In the genomic region with DNA sequence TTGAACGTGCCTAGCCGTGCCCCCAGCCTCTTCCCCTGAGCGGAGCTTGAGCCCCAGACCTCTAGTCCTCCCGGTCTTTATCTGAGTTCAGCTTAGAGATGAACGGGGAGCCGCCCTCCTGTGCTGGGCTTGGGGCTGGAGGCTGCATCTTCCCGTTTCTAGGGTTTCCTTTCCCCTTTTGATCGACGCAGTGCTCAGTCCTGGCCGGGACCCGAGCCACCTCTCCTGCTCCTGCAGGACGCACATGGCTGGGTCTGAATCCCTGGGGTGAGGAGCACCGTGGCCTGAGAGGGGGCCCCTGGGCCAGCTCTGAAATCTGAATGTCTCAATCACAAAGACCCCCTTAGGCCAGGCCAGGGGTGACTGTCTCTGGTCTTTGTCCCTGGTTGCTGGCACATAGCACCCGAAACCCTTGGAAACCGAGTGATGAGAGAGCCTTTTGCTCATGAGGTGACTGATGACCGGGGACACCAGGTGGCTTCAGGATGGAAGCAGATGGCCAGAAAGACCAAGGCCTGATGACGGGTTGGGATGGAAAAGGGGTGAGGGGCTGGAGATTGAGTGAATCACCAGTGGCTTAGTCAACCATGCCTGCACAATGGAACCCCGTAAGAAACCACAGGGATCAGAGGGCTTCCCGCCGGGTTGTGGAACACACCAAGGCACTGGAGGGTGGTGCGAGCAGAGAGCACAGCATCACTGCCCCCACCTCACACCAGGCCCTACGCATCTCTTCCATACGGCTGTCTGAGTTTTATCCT, we compare ENCODE assay signal across 1 cellular context.
TF ChIP-seq lines count a peak whose summit lies in the region.

No MANE protein-coding gene starts in this region.

TF ChIP-seq in HepG2, 621 proteins besides CTCF, POLR2A, EP300 and RAD21 (continued from another document and continues in another):
- TF ChIP-seq ZSCAN21 (CRISPR knock-in tag; IDR thresholded peaks at IDR 0.05; ENCODE audit: borderline replicate concordance) (no peak), MEIS1 (CRISPR knock-in tag; IDR thresholded peaks at IDR 0.05; ENCODE audit: borderline replicate concordance) (peak; percentile 80; the same call in 1 of the 2 replicates), SMC3 (IDR thresholded peaks at IDR 0.05; ENCODE audit: low read length) (no peak), ZBTB4 (CRISPR knock-in tag; IDR thresholded peaks at IDR 0.05; ENCODE audit: borderline replicate concordance) (no peak), ZNF780A (CRISPR knock-in tag; IDR thresholded peaks at IDR 0.05) (no peak), ZNF180 (CRISPR knock-in tag; IDR thresholded peaks at IDR 0.05; ENCODE audit: borderline replicate concordance, low read depth) (no peak), SMYD3 (CRISPR knock-in tag; IDR thresholded peaks at IDR 0.05) (no peak), PPARG (CRISPR knock-in tag; conservative IDR thresholded peaks at IDR 0.05) (no peak), FOSL2 (CRISPR knock-in tag; IDR thresholded peaks at IDR 0.05) (0 out of 2 replicates have a peak, but pooled peaks have one; percentile 3), NONO (IDR thresholded peaks at IDR 0.05) (no peak), NONO (CRISPR knock-in tag; conservative IDR thresholded peaks at IDR 0.05) (no peak), IRF2 (CRISPR knock-in tag; IDR thresholded peaks at IDR 0.05) (0 out of 2 replicates have a peak, but pooled peaks have one; percentile 5), ZNF160 (CRISPR knock-in tag; IDR thresholded peaks at IDR 0.05) (no peak), HIVEP1 (CRISPR knock-in tag; IDR thresholded peaks at IDR 0.05) (peak; percentile 94), TBP (CRISPR knock-in tag; IDR thresholded peaks at IDR 0.05) (no peak), ZNF101 (CRISPR knock-in tag; IDR thresholded peaks at IDR 0.05; ENCODE audit: borderline replicate concordance, low read depth) (no peak), SSRP1 (CRISPR knock-in tag; IDR thresholded peaks at IDR 0.05) (no peak), JUN (CRISPR knock-in tag; IDR thresholded peaks at IDR 0.05) (no peak), ZNF709 (CRISPR knock-in tag; IDR thresholded peaks at IDR 0.05) (no peak), ZNF557 (CRISPR knock-in tag; IDR thresholded peaks at IDR 0.05) (no peak), EHMT2 (IDR thresholded peaks at IDR 0.05; ENCODE audit: borderline replicate concordance, low read depth, low read length) (no peak), ZFAT (CRISPR knock-in tag; conservative IDR thresholded peaks at IDR 0.05) (no peak), NBN (conservative IDR thresholded peaks at IDR 0.05) (no peak), CCDC6 (CRISPR knock-in tag; IDR thresholded peaks at IDR 0.05) (no peak), HES4 (CRISPR knock-in tag; IDR thresholded peaks at IDR 0.05; ENCODE audit: borderline replicate concordance) (no peak), ZNF225 (CRISPR knock-in tag; IDR thresholded peaks at IDR 0.05) (no peak), SETDB1 (CRISPR knock-in tag; IDR thresholded peaks at IDR 0.05; ENCODE audit: borderline replicate concordance) (0 out of 2 replicates have a peak, but pooled peaks have one; percentile 41), ZNF343 (CRISPR knock-in tag; IDR thresholded peaks at IDR 0.05) (no peak; the same call in 1 of the 2 replicates), ZNF678 (CRISPR knock-in tag; IDR thresholded peaks at IDR 0.05) (no peak), ZBTB1 (CRISPR knock-in tag; IDR thresholded peaks at IDR 0.05; ENCODE audit: borderline replicate concordance) (no peak), FOXO1 (CRISPR knock-in tag; IDR thresholded peaks at IDR 0.05) (no peak), ZNF773 (CRISPR knock-in tag; IDR thresholded peaks at IDR 0.05; ENCODE audit: borderline replicate concordance) (no peak), ZNF263 (CRISPR knock-in tag; IDR thresholded peaks at IDR 0.05) (peak; percentile 71), STAG1 (CRISPR knock-in tag; IDR thresholded peaks at IDR 0.05) (no peak), ZNF33A (CRISPR knock-in tag; IDR thresholded peaks at IDR 0.05; ENCODE audit: borderline replicate concordance) (no peak), HNRNPH1 (optimal IDR thresholded peaks at IDR 0.05; ENCODE audit: low read depth, low read length) (no peak), ZNF607 (CRISPR knock-in tag; IDR thresholded peaks at IDR 0.05; ENCODE audit: borderline replicate concordance) (peak; percentile 90), SRY (CRISPR knock-in tag; IDR thresholded peaks at IDR 0.05) (no peak; the same call in 1 of the 2 replicates), ZNF207 (IDR thresholded peaks at IDR 0.05; ENCODE audit: borderline replicate concordance) (no peak), ZNF12 (CRISPR knock-in tag; IDR thresholded peaks at IDR 0.05) (no peak), IKZF5 (CRISPR knock-in tag; IDR thresholded peaks at IDR 0.05) (no peak), HOXD1 (CRISPR knock-in tag; IDR thresholded peaks at IDR 0.05) (no peak), REL (CRISPR knock-in tag; conservative IDR thresholded peaks at IDR 0.05) (no peak), SOX13 (IDR thresholded peaks at IDR 0.05) (no peak), SOX13 (CRISPR knock-in tag; conservative IDR thresholded peaks at IDR 0.05 in 1 of 2, IDR thresholded peaks at IDR 0.05 in 1 of 2) (no peak), MLLT10 (CRISPR knock-in tag; IDR thresholded peaks at IDR 0.05) (no peak), ZNF792 (CRISPR knock-in tag; IDR thresholded peaks at IDR 0.05) (no peak), NCOR1 (IDR thresholded peaks at IDR 0.05; ENCODE audit: borderline replicate concordance, low read length) (no peak), ERF (CRISPR knock-in tag; IDR thresholded peaks at IDR 0.05) (no peak; the same call in 1 of the 2 replicates), FOXM1 (CRISPR knock-in tag; IDR thresholded peaks at IDR 0.05) (no peak), ZNF75D (CRISPR knock-in tag; IDR thresholded peaks at IDR 0.05; ENCODE audit: borderline replicate concordance) (no peak), HNF4A (CRISPR knock-in tag; IDR thresholded peaks at IDR 0.05) (no peak), TAF15 (IDR thresholded peaks at IDR 0.05; ENCODE audit: low read depth, low read length, poor library complexity, severe bottlenecking) (no peak), TAF1 (CRISPR knock-in tag; IDR thresholded peaks at IDR 0.05) (no peak), ZNF710 (CRISPR knock-in tag; IDR thresholded peaks at IDR 0.05; ENCODE audit: borderline replicate concordance) (0 out of 2 replicates have a peak, but pooled peaks have one; percentile 52), SNAPC5 (CRISPR knock-in tag; IDR thresholded peaks at IDR 0.05; ENCODE audit: borderline replicate concordance) (no peak)
- TF ChIP-seq, protein P1, sequence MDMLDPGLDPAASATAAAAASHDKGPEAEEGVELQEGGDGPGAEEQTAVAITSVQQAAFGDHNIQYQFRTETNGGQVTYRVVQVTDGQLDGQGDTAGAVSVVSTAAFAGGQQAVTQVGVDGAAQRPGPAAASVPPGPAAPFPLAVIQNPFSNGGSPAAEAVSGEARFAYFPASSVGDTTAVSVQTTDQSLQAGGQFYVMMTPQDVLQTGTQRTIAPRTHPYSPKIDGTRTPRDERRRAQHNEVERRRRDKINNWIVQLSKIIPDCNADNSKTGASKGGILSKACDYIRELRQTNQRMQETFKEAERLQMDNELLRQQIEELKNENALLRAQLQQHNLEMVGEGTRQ (IDR thresholded peaks at IDR 0.05; ENCODE audit: low read depth, low read length), result no peak
- TF ChIP-seq, protein P1 (CRISPR knock-in tag; IDR thresholded peaks at IDR 0.05; ENCODE audit: borderline replicate concordance), result no peak; the same call in 1 of the 2 replicates
- TF ChIP-seq, protein P2, sequence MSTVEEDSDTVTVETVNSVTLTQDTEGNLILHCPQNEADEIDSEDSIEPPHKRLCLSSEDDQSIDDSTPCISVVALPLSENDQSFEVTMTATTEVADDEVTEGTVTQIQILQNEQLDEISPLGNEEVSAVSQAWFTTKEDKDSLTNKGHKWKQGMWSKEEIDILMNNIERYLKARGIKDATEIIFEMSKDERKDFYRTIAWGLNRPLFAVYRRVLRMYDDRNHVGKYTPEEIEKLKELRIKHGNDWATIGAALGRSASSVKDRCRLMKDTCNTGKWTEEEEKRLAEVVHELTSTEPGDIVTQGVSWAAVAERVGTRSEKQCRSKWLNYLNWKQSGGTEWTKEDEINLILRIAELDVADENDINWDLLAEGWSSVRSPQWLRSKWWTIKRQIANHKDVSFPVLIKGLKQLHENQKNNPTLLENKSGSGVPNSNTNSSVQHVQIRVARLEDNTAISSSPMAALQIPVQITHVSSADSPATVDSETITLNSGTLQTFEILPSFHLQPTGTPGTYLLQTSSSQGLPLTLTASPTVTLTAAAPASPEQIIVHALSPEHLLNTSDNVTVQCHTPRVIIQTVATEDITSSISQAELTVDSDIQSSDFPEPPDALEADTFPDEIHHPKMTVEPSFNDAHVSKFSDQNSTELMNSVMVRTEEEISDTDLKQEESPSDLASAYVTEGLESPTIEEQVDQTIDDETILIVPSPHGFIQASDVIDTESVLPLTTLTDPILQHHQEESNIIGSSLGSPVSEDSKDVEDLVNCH (CRISPR knock-in tag; IDR thresholded peaks at IDR 0.05), result no peak
- TF ChIP-seq, protein P3, sequence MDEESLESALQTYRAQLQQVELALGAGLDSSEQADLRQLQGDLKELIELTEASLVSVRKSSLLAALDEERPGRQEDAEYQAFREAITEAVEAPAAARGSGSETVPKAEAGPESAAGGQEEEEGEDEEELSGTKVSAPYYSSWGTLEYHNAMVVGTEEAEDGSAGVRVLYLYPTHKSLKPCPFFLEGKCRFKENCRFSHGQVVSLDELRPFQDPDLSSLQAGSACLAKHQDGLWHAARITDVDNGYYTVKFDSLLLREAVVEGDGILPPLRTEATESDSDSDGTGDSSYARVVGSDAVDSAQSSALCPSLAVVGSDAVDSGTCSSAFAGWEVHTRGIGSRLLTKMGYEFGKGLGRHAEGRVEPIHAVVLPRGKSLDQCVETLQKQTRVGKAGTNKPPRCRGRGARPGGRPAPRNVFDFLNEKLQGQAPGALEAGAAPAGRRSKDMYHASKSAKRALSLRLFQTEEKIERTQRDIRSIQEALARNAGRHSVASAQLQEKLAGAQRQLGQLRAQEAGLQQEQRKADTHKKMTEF (CRISPR knock-in tag; IDR thresholded peaks at IDR 0.05), result peak; percentile 6; the same call in 1 of the 2 replicates
- TF ChIP-seq, protein P4, sequence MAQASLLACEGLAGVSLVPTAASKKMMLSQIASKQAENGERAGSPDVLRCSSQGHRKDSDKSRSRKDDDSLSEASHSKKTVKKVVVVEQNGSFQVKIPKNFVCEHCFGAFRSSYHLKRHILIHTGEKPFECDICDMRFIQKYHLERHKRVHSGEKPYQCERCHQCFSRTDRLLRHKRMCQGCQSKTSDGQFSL (CRISPR knock-in tag; IDR thresholded peaks at IDR 0.05), result no peak
